ENCODE assay signal across 26 cellular contexts in the genomic region with DNA sequence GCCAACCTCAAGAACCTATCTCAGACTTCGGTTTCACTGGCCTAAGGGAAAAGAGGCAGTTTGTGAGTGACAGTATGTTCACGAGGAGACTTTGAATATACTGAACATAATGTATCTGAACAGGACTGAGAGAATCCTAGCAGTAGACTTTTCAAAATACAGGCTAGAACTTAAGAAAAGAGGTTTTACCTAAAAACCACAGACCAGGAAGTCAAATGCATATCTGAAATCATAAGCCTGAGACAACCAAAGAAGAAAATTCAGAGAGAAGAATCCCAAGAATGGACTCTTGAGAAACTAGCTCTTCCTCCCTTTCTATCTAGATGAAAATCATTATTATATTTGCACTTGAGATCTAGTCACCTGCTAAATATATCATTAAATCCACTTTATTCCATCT. TPM values are rescaled to one million over a fixed set of nuclear protein-coding genes. Genes with fewer than 3 reads are reported as not detected.
DNase-seq lines count a peak whose midpoint lies in the region; ATAC-seq, FAIRE-seq and TF ChIP-seq lines count a peak whose summit lies in the region.
"Had no signal": no experiment of that assay in that cellular context is flagged by ENCODE, and none has a peak within 500 bp of the region (broad histone marks: within the 10 kb centered on the region; RNA-seq: fewer than 3 reads in every experiment).

No MANE protein-coding gene starts in this region.

- peak overlapping the region; percentile 39 for H3K27ac Mint-ChIP-seq in stimulated activated naive CD8-positive, alpha-beta T cell treated with anti-CD3 and anti-CD28 coated beads, Interleukin-15, Interleukin-2, amounts not matched to agents 100 ng/mL and 50 ng/mL, for 24 hours
- peak overlapping the region; percentile 49 for H3K27ac Mint-ChIP-seq in T-helper 17 cell
- H3K27ac Mint-ChIP-seq in dendritic cell treated with granulocyte-macrophage colony-stimulating factor and Interleukin-4, amounts not matched to agents 40 ng/mL and 50 ng/mL, for 4 days, result peak overlapping the region; percentile 17
- H3K27ac Mint-ChIP-seq: natural killer cell treated with Interleukin-12 subunit alpha and Interleukin-12 subunit beta and Interleukin-15 and Interleukin-18, amount 100 ng/mL, for 72 hours had no signal

- H3K4me1 Mint-ChIP-seq in stimulated activated naive CD8-positive, alpha-beta T cell treated with anti-CD3 and anti-CD28 coated beads, Interleukin-15, Interleukin-2, amounts not matched to agents 100 ng/mL and 50 ng/mL, for 24 hours (ENCODE audit: low read depth), result peaks cover 93% of the 10 kb centered on the region
- H3K4me1 Mint-ChIP-seq in T-helper 17 cell, result peaks cover 76% of the 10 kb centered on the region
- peaks cover 86% of the 10 kb centered on the region for H3K4me1 Mint-ChIP-seq in dendritic cell treated with granulocyte-macrophage colony-stimulating factor and Interleukin-4, amounts not matched to agents 40 ng/mL and 50 ng/mL, for 4 days (ENCODE audit: low read depth)

- H3K36me3 Mint-ChIP-seq in stimulated activated naive CD8-positive, alpha-beta T cell treated with anti-CD3 and anti-CD28 coated beads, Interleukin-15, Interleukin-2, amounts not matched to agents 100 ng/mL and 50 ng/mL, for 24 hours (ENCODE audit: low read depth), result peaks cover 19% of the 10 kb centered on the region
- peaks cover 2% of the 10 kb centered on the region for H3K36me3 Mint-ChIP-seq in T-helper 17 cell (ENCODE audit: low read depth)
- no peaks in the 10 kb centered on the region for H3K36me3 Mint-ChIP-seq in dendritic cell treated with granulocyte-macrophage colony-stimulating factor and Interleukin-4, amounts not matched to agents 40 ng/mL and 50 ng/mL, for 4 days (ENCODE audit: low read depth)
- H3K36me3 Mint-ChIP-seq: immature natural killer cell; natural killer cell treated with Interleukin-12 subunit alpha and Interleukin-12 subunit beta and Interleukin-15 and Interleukin-18, amount 100 ng/mL, for 72 hours had no signal

- H3K4me3 Mint-ChIP-seq in stimulated activated naive CD8-positive, alpha-beta T cell treated with anti-CD3 and anti-CD28 coated beads, Interleukin-15, Interleukin-2, amounts not matched to agents 100 ng/mL and 50 ng/mL, for 24 hours, result no peak overlapping the region
- H3K4me3 Mint-ChIP-seq in T-helper 17 cell, result peak overlapping the region; percentile 69
- no peak overlapping the region for H3K4me3 Mint-ChIP-seq in dendritic cell treated with granulocyte-macrophage colony-stimulating factor and Interleukin-4, amounts not matched to agents 40 ng/mL and 50 ng/mL, for 4 days
- H3K4me3 Mint-ChIP-seq: natural killer cell treated with Interleukin-12 subunit alpha and Interleukin-12 subunit beta and Interleukin-15 and Interleukin-18, amount 100 ng/mL, for 72 hours had no signal

- intact Hi-C loops in dendritic cell treated with granulocyte-macrophage colony-stimulating factor and Interleukin-4, amounts not matched to agents 40 ng/mL and 50 ng/mL, for 4 days (cut with micrococcal nuclease), result no loop called here
- intact Hi-C loops in kidney (cut with DNase I), result no loop called here

- FAIRE-seq in kidney (lab: Jason Lieb, UNC), result no peak
- FAIRE-seq: endometrium, RCC 7860, small intestine had no signal

- ATAC-seq in stimulated activated naive CD8-positive, alpha-beta T cell treated with anti-CD3 and anti-CD28 coated beads, Interleukin-15, Interleukin-2, amounts not matched to agents 100 U/mL and 50 U/mL, for 24 hours, result no peak
- ATAC-seq in T-helper 17 cell (peak; percentile 46), GM21717 (IDR thresholded peaks at IDR 0.05; ENCODE audit: unreplicated experiment) (no peak), HG03342 (IDR thresholded peaks at IDR 0.05; ENCODE audit: unreplicated experiment) (no peak)
- ATAC-seq: gastroesophageal sphincter; natural killer cell treated with Interleukin-12 subunit alpha and Interleukin-12 subunit beta and Interleukin-15 and Interleukin-18, amount 100 ng/mL, for 72 hours had no signal

- no peak for DNase-seq in stimulated activated naive CD8-positive, alpha-beta T cell treated with anti-CD3 and anti-CD28 coated beads, Interleukin-15, Interleukin-2, amounts not matched to agents 100 U/mL and 50 U/mL, for 24 hours
- DNase-seq in T-helper 17 cell (no peak), kidney (no peak), NCI-H187 treated with DMSO at 0.1 percent for 48 hours (lab: John Stamatoyannopoulos, UW) (no peak)
- DNase-seq: activated CD4-positive, alpha-beta T cell treated with anti-CD3 and anti-CD28 coated beads for 4 hours; activated effector memory CD4-positive, alpha-beta T cell treated with Interleukin-2 at 50 U/mL for 16 hours; hippocampal formation; immature natural killer cell; Kasumi-1; left ventricle myocardium inferior; NCI-H1048; NCI-H1930; NCI-H526 treated with DMSO at 0.1 percent for 48 hours; SJCRH30; small intestine; stimulated activated CD4-positive, alpha-beta T cell treated with anti-CD3 and anti-CD28 coated beads, Interleukin-1b, Interleukin-23, amount 100 ng/mL, for 48 hours; T-helper 1 cell had no signal

- no peak overlapping the region for H3K4me3 ChIP-seq in kidney (ENCODE audit: low read length in 2 of 2)
- H3K4me3 ChIP-seq: BLaER1, gastroesophageal sphincter, left ventricle myocardium inferior, SJCRH30 had no signal

- no peak overlapping the region for H3K9ac ChIP-seq in kidney (ENCODE audit: low read length in 2 of 2)
- H3K9ac ChIP-seq: BLaER1 had no signal

- H3K4me1 ChIP-seq in kidney (ENCODE audit: control insufficient read depth in 1 of 2, insufficient read depth in 1 of 2, low read depth in 1 of 2, low read length in 2 of 2), result peaks cover 2 to 29% of the 10 kb centered on the region in 2 donors
- H3K4me1 ChIP-seq: SJCRH30 had no signal

- H3K27me3 Mint-ChIP-seq in stimulated activated naive CD8-positive, alpha-beta T cell treated with anti-CD3 and anti-CD28 coated beads, Interleukin-15, Interleukin-2, amounts not matched to agents 100 ng/mL and 50 ng/mL, for 24 hours, result no peaks in the 10 kb centered on the region
- no peaks in the 10 kb centered on the region for H3K27me3 Mint-ChIP-seq in T-helper 17 cell
- H3K27me3 Mint-ChIP-seq in dendritic cell treated with granulocyte-macrophage colony-stimulating factor and Interleukin-4, amounts not matched to agents 40 ng/mL and 50 ng/mL, for 4 days, result no peaks in the 10 kb centered on the region
- H3K27me3 Mint-ChIP-seq: natural killer cell treated with Interleukin-12 subunit alpha and Interleukin-12 subunit beta and Interleukin-15 and Interleukin-18, amount 100 ng/mL, for 72 hours had no signal

- no peak for TF ChIP-seq CTCF in kidney (IDR thresholded peaks at IDR 0.05; ENCODE audit: borderline replicate concordance, extremely low read depth, insufficient read depth)

- no peaks in the 10 kb centered on the region for H3K36me3 ChIP-seq in kidney (ENCODE audit: control insufficient read depth in 1 of 2, insufficient read depth in 2 of 2, low read length in 2 of 2)
- H3K36me3 ChIP-seq: gastroesophageal sphincter, left ventricle myocardium inferior, SJCRH30 had no signal

- H3K9me3 ChIP-seq in T-helper 17 cell (ENCODE audit: control insufficient read depth, low read length, poor library complexity, severe bottlenecking) (no peaks in the 10 kb centered on the region), kidney (ENCODE audit: control insufficient read depth in 1 of 2, low read length in 2 of 2) (peaks cover 0 to 2% of the 10 kb centered on the region in 2 donors)
- H3K9me3 ChIP-seq: gastroesophageal sphincter, left ventricle myocardium inferior had no signal

- no peaks in the 10 kb centered on the region for H3K9me3 Mint-ChIP-seq in stimulated activated naive CD8-positive, alpha-beta T cell treated with anti-CD3 and anti-CD28 coated beads, Interleukin-15, Interleukin-2, amounts not matched to agents 100 ng/mL and 50 ng/mL, for 24 hours
- H3K9me3 Mint-ChIP-seq in dendritic cell treated with granulocyte-macrophage colony-stimulating factor and Interleukin-4, amounts not matched to agents 40 ng/mL and 50 ng/mL, for 4 days, result no peaks in the 10 kb centered on the region
- H3K9me3 Mint-ChIP-seq: immature natural killer cell; natural killer cell treated with Interleukin-12 subunit alpha and Interleukin-12 subunit beta and Interleukin-15 and Interleukin-18, amount 100 ng/mL, for 72 hours had no signal

- no peak overlapping the region for H3K27ac ChIP-seq in kidney (ENCODE audit: low read depth in 2 of 2, low read length in 2 of 2)
- H3K27ac ChIP-seq: BLaER1, gastroesophageal sphincter, SJCRH30 had no signal

RNA-seq across cellular contexts. Expression of gene MYCBP2, which starts 17.6 kb away (rescaled TPM):
- total RNA-seq in T-helper 17 cell, result 100 to 1,000 TPM; 146 to 160 TPM
- 96.4 TPM for total RNA-seq in kidney
- 14.5 TPM for polyA plus RNA-seq in kidney (ENCODE audit: insufficient read depth, low read depth, low replicate concordance)
